20 cellular contexts compared by ENCODE assay signal in the genomic region with DNA sequence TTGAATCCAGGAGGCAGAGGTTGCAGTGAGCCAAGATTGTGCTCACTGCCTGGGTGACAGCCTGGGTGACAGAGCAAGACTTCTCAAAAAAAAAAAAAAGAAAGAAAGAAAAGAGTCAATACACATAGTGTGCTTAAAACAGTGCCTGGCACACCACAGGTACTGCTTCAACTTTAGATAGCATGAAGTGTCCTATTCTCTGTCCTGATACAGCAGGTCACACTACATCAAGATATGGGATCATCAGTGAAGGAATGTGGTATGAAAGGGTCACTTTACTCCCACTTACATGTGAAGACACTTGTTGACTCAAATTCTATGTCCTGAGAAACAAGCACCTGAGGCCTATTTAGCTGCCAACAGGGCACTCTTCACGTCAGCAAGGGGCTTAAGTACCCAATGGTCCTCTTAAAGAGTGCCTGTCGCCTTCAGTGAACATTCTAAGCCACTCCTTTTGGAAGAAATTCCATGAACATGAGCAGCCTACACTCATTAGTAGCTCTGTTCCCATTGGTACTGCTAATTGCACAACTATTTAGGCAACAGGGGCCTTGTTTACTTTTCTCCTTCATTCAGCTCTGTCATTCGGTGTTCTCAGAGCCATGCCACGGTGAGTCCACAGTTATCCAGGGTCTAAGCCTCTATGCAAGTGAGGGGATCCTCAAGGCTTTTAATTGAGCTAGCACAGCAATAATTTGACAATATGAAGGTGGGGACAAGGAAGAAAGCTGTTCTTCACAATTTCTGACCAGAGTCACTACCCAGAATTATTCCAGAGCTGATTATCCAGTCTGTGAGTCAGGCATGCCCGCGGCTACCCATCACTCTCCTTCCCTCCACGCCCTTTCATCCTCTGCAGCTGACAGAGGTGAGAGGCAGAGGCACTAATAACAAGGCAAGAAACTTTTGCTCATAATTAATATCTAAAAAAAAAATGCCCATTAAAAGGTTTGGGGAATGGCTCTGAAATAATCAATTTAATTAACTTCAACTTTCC. TPM values are rescaled to one million over a fixed set of nuclear protein-coding genes. Genes with fewer than 3 reads are reported as not detected.
DNase-seq lines count a peak whose midpoint lies in the region; ATAC-seq, FAIRE-seq and TF ChIP-seq lines count a peak whose summit lies in the region.
"Had no signal": no experiment of that assay in that cellular context is flagged by ENCODE, and none has a peak within 500 bp of the region (broad histone marks: within the 10 kb centered on the region; RNA-seq: fewer than 3 reads in every experiment).

No MANE protein-coding gene starts in this region.

- ATAC-seq in upper lobe of left lung (ENCODE audit: low FRiP score in 2 of 2) (peak; percentile 59 to 86), body of pancreas (no peak), GM19455 (IDR thresholded peaks at IDR 0.05; ENCODE audit: unreplicated experiment) (no peak)
- ATAC-seq: activated CD8-positive, alpha-beta memory T cell treated with anti-CD3 and anti-CD28 coated beads, Interleukin-2, amount 10 ng/mL, durations not matched to agents 7 days and 5 days; sciatic nerve had no signal

- TF ChIP-seq POLR2A in upper lobe of left lung (IDR thresholded peaks at IDR 0.05), result no peak
- TF ChIP-seq POLR2A in body of pancreas (IDR thresholded peaks at IDR 0.05), result no peak

- H3K4me1 Mint-ChIP-seq in astrocyte (ENCODE audit: low read depth, unreplicated experiment), result peaks cover 18% of the 10 kb centered on the region
- no peaks in the 10 kb centered on the region for H3K4me1 Mint-ChIP-seq in glutamatergic neuron (ENCODE audit: low read depth, unreplicated experiment)
- H3K4me1 Mint-ChIP-seq: activated CD8-positive, alpha-beta memory T cell treated with anti-CD3 and anti-CD28 coated beads, Interleukin-2, amount 10 ng/mL, durations not matched to agents 7 days and 5 days had no signal

- no peaks in the 10 kb centered on the region for H3K9me3 Mint-ChIP-seq in astrocyte (ENCODE audit: unreplicated experiment)
- H3K9me3 Mint-ChIP-seq in glutamatergic neuron (ENCODE audit: unreplicated experiment), result no peaks in the 10 kb centered on the region

- H3K9ac ChIP-seq in astrocyte (ENCODE audit: low read length), result no peak overlapping the region

- H3K36me3 Mint-ChIP-seq in astrocyte (ENCODE audit: low read depth, unreplicated experiment) (peaks cover 4% of the 10 kb centered on the region), glutamatergic neuron (ENCODE audit: unreplicated experiment) (no peaks in the 10 kb centered on the region)
- H3K36me3 Mint-ChIP-seq: activated CD8-positive, alpha-beta memory T cell treated with anti-CD3 and anti-CD28 coated beads, Interleukin-2, amount 10 ng/mL, durations not matched to agents 7 days and 5 days had no signal

- H3K27ac Mint-ChIP-seq in astrocyte (ENCODE audit: unreplicated experiment) (no peak overlapping the region), glutamatergic neuron (ENCODE audit: unreplicated experiment) (no peak overlapping the region)
- H3K27ac Mint-ChIP-seq: activated CD8-positive, alpha-beta memory T cell treated with anti-CD3 and anti-CD28 coated beads, Interleukin-2, amount 10 ng/mL, durations not matched to agents 7 days and 5 days had no signal

- no peaks in the 10 kb centered on the region for H4K20me1 ChIP-seq in astrocyte (ENCODE audit: insufficient read depth, low read length)

- H3K27ac ChIP-seq in astrocyte (ENCODE audit: low read depth, low read length), result peak overlapping the region; percentile 28
- no peak overlapping the region for H3K27ac ChIP-seq in upper lobe of left lung
- no peak overlapping the region for H3K27ac ChIP-seq in body of pancreas
- H3K27ac ChIP-seq: 22Rv1 had no signal

- H3K4me3 Mint-ChIP-seq in astrocyte (ENCODE audit: unreplicated experiment), result no peak overlapping the region
- no peak overlapping the region for H3K4me3 Mint-ChIP-seq in glutamatergic neuron (ENCODE audit: unreplicated experiment)
- H3K4me3 Mint-ChIP-seq: activated CD8-positive, alpha-beta memory T cell treated with anti-CD3 and anti-CD28 coated beads, Interleukin-2, amount 10 ng/mL, durations not matched to agents 7 days and 5 days had no signal

- intact Hi-C loops in body of pancreas (cut with DNase I), result no loop called here

- DNase-seq in DMS53 (lab: John Stamatoyannopoulos, UW) (peak; percentile 21), DMS53 treated with DMSO at 0.1 percent for 48 hours (lab: John Stamatoyannopoulos, UW; ENCODE audit: unreplicated experiment) (no peak), astrocyte (ENCODE audit: low read depth) (peak; percentile 60), islet precursor cell (peak; percentile 62), upper lobe of left lung (peak in 1 of 2 donors; percentile 32), body of pancreas (no peak), glutamatergic neuron (no peak)
- DNase-seq: activated CD4-positive, CD25-positive, alpha-beta regulatory T cell treated with anti-CD3 and anti-CD28 coated beads, Interleukin-2, amount 50 U/mL, for 72 hours; activated CD8-positive, alpha-beta memory T cell treated with anti-CD3 and anti-CD28 coated beads, Interleukin-2, amount 10 ng/mL, durations not matched to agents 7 days and 5 days; activated gamma-delta T cell treated with Interleukin-2 at 50 U/mL for 16 hours; effector memory CD4-positive, alpha-beta T cell; KG1; NCI-H1105 treated with DMSO at 0.1 percent for 48 hours; NCI-H2171 treated with DMSO at 0.1 percent for 48 hours; stimulated activated CD4-positive, alpha-beta T cell treated with anti-CD3 and anti-CD28 coated beads, Interleukin-2, amount 100 ng/mL, for 48 hours; T-helper 2 cell had no signal

- H3K9me3 ChIP-seq in astrocyte (ENCODE audit: insufficient read depth, low read depth, low read length) (no peaks in the 10 kb centered on the region), upper lobe of left lung (no peaks in the 10 kb centered on the region), body of pancreas (no peaks in the 10 kb centered on the region)

- no peaks in the 10 kb centered on the region for H3K27me3 ChIP-seq in astrocyte (ENCODE audit: insufficient read depth, low read length)
- no peaks in the 10 kb centered on the region for H3K27me3 ChIP-seq in upper lobe of left lung
- no peaks in the 10 kb centered on the region for H3K27me3 ChIP-seq in body of pancreas

- WGBS in upper lobe of left lung, 2 donors, result 58 to 66% methylated on average over 7 of the region's 7 CpGs
- 55 to 59% methylated on average over 7 of the region's 7 CpGs for WGBS in body of pancreas, 2 donors

- H3K79me2 ChIP-seq in astrocyte (ENCODE audit: insufficient read depth, low read length), result no peaks in the 10 kb centered on the region

- H2AFZ ChIP-seq in astrocyte (ENCODE audit: low read depth, low read length), result no peak overlapping the region

- TF ChIP-seq CTCF in astrocyte (IDR thresholded peaks at IDR 0.05; ENCODE audit: insufficient read depth, low read depth, low read length) (no peak), upper lobe of left lung (IDR thresholded peaks at IDR 0.05) (no peak), body of pancreas (IDR thresholded peaks at IDR 0.05) (no peak), glutamatergic neuron (IDR thresholded peaks at IDR 0.05; ENCODE audit: partially characterized antibody, unreplicated experiment) (no peak)

- peak in 3 of 4 donors; percentile 13 to 75 (median 72) for TF ChIP-seq EP300 in upper lobe of left lung (IDR thresholded peaks at IDR 0.05)

- H3K4me1 ChIP-seq in astrocyte (ENCODE audit: insufficient read depth, low read length) (peaks cover 17% of the 10 kb centered on the region), upper lobe of left lung (peaks cover 0 to 8% (median 0%) of the 10 kb centered on the region in 4 donors), body of pancreas (no peaks in the 10 kb centered on the region)

- no peaks in the 10 kb centered on the region for H3K36me3 ChIP-seq in astrocyte (ENCODE audit: insufficient read depth, low read length)
- no peaks in the 10 kb centered on the region for H3K36me3 ChIP-seq in upper lobe of left lung
- H3K36me3 ChIP-seq in body of pancreas (replicated peaks in 1 of 2; ENCODE audit: insufficient read depth in 1 of 2, low read depth in 2 of 2), result no peaks in the 10 kb centered on the region

- FAIRE-seq in astrocyte (lab: Jason Lieb, UNC), result peak; percentile 26
- FAIRE-seq: frontal cortex had no signal

- H3K4me2 ChIP-seq in astrocyte (ENCODE audit: low read length), result peak overlapping the region; percentile 51

- H3K4me3 ChIP-seq in astrocyte (ENCODE audit: insufficient read depth, low read depth, low read length) (no peak overlapping the region), upper lobe of left lung (no peak overlapping the region), body of pancreas (no peak overlapping the region)

- H3K27me3 Mint-ChIP-seq in astrocyte (ENCODE audit: low read depth, unreplicated experiment), result peaks cover 2% of the 10 kb centered on the region
- no peaks in the 10 kb centered on the region for H3K27me3 Mint-ChIP-seq in glutamatergic neuron (ENCODE audit: unreplicated experiment)
- H3K27me3 Mint-ChIP-seq: activated CD8-positive, alpha-beta memory T cell treated with anti-CD3 and anti-CD28 coated beads, Interleukin-2, amount 10 ng/mL, durations not matched to agents 7 days and 5 days had no signal

RNA-seq across cellular contexts. Expression of a gene that starts 56.6 kb away (rescaled TPM):
- total RNA-seq in astrocyte (11.1 and 17.2 TPM in 2 replicates), upper lobe of left lung (10 to 100 TPM in 1 of 6 donors, 1 to 10 TPM in 5; 2.4 to 10.3 (median 3.3) TPM), body of pancreas (1 to 10 TPM; 1.6 to 5.7 TPM), glutamatergic neuron (ENCODE audit: unreplicated experiment) (40.0 TPM)
- total RNA-seq: activated CD8-positive, alpha-beta memory T cell treated with anti-CD3 and anti-CD28 coated beads, Interleukin-2, amount 10 ng/mL, durations not matched to agents 7 days and 5 days had no signal

Comparison
In these comparisons a context has a peak if more than half of its experiments do, and no peak if none do; other contexts are left out.
1. DNase-seq: peak in DMS53 (single experiment), astrocyte (single experiment) and islet precursor cell (single experiment); none in DMS53 treated with DMSO at 0.1 percent for 48 hours (single experiment), body of pancreas (0 of 4) and glutamatergic neuron (single experiment).
2. ATAC-seq: peak in upper lobe of left lung (2 of 2); none in body of pancreas (single experiment) and GM19455 (single experiment).